1 cellular context compared by ENCODE assay signal in the genomic region with DNA sequence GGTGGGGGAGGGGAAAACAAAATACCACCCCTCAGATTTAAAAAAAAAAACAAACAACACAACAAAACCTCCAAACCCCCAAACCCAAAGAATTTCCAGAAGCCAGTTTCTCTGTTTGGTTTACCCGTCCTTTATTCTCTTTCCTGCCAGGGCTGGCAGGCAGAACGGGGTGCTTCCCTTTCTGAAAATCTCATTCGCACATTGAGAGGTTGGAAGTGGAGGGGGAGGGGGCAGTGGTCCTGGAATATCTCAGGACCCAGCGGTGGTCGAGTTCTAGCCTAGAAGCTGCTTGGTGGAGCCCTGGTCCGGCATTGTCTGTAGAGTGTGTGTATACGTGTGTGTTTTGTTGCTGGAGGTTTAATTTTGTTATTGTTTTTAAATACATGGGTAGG.
TF ChIP-seq lines count a peak whose summit lies in the region.

No MANE protein-coding gene starts in this region.

TF ChIP-seq in GM12878, 131 proteins besides CTCF, POLR2A, EP300 and RAD21 (continued from another document):
- TF ChIP-seq, protein P1, sequence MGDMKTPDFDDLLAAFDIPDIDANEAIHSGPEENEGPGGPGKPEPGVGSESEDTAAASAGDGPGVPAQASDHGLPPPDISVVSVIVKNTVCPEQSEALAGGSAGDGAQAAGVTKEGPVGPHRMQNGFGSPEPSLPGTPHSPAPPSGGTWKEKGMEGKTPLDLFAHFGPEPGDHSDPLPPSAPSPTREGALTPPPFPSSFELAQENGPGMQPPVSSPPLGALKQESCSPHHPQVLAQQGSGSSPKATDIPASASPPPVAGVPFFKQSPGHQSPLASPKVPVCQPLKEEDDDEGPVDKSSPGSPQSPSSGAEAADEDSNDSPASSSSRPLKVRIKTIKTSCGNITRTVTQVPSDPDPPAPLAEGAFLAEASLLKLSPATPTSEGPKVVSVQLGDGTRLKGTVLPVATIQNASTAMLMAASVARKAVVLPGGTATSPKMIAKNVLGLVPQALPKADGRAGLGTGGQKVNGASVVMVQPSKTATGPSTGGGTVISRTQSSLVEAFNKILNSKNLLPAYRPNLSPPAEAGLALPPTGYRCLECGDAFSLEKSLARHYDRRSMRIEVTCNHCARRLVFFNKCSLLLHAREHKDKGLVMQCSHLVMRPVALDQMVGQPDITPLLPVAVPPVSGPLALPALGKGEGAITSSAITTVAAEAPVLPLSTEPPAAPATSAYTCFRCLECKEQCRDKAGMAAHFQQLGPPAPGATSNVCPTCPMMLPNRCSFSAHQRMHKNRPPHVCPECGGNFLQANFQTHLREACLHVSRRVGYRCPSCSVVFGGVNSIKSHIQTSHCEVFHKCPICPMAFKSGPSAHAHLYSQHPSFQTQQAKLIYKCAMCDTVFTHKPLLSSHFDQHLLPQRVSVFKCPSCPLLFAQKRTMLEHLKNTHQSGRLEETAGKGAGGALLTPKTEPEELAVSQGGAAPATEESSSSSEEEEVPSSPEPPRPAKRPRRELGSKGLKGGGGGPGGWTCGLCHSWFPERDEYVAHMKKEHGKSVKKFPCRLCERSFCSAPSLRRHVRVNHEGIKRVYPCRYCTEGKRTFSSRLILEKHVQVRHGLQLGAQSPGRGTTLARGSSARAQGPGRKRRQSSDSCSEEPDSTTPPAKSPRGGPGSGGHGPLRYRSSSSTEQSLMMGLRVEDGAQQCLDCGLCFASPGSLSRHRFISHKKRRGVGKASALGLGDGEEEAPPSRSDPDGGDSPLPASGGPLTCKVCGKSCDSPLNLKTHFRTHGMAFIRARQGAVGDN (IDR thresholded peaks at IDR 0.05), result no peak
- TF ChIP-seq, protein P2, sequence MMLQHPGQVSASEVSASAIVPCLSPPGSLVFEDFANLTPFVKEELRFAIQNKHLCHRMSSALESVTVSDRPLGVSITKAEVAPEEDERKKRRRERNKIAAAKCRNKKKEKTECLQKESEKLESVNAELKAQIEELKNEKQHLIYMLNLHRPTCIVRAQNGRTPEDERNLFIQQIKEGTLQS (IDR thresholded peaks at IDR 0.05; ENCODE audit: borderline replicate concordance, extremely low read depth, low read depth, low read length), result no peak
- TF ChIP-seq FOXK2 (IDR thresholded peaks at IDR 0.05) (no peak), POU2F2 (IDR thresholded peaks at IDR 0.05; ENCODE audit: borderline replicate concordance, low read depth, low read length) (no peak), MYC (IDR thresholded peaks at IDR 0.05; ENCODE audit: insufficient read depth, insufficient read length, insufficient replicate concordance, low read length, severe bottlenecking) (no peak), STAT3 (IDR thresholded peaks at IDR 0.05; ENCODE audit: low read depth, low read length) (no peak), NFYA (IDR thresholded peaks at IDR 0.05; ENCODE audit: borderline replicate concordance, low read depth, low read length) (no peak), CHD4 (IDR thresholded peaks at IDR 0.05) (no peak), KAT2A (conservative IDR thresholded peaks at IDR 0.05; ENCODE audit: control insufficient read depth, low read depth, low read length) (no peak), IKZF1 (conservative IDR thresholded peaks at IDR 0.05) (no peak), ZNF217 (IDR thresholded peaks at IDR 0.05) (no peak), PAX8 (IDR thresholded peaks at IDR 0.05) (no peak), RBBP5 (conservative IDR thresholded peaks at IDR 0.05) (no peak), NFXL1 (IDR thresholded peaks at IDR 0.05; ENCODE audit: borderline replicate concordance) (no peak), SMARCA5 (IDR thresholded peaks at IDR 0.05) (no peak), BHLHE40 (IDR thresholded peaks at IDR 0.05; ENCODE audit: borderline replicate concordance in 1 of 2, low read depth in 2 of 2, low read length in 1 of 2) (no peak), NBN (IDR thresholded peaks at IDR 0.05) (no peak)
- TF ChIP-seq, protein P3, sequence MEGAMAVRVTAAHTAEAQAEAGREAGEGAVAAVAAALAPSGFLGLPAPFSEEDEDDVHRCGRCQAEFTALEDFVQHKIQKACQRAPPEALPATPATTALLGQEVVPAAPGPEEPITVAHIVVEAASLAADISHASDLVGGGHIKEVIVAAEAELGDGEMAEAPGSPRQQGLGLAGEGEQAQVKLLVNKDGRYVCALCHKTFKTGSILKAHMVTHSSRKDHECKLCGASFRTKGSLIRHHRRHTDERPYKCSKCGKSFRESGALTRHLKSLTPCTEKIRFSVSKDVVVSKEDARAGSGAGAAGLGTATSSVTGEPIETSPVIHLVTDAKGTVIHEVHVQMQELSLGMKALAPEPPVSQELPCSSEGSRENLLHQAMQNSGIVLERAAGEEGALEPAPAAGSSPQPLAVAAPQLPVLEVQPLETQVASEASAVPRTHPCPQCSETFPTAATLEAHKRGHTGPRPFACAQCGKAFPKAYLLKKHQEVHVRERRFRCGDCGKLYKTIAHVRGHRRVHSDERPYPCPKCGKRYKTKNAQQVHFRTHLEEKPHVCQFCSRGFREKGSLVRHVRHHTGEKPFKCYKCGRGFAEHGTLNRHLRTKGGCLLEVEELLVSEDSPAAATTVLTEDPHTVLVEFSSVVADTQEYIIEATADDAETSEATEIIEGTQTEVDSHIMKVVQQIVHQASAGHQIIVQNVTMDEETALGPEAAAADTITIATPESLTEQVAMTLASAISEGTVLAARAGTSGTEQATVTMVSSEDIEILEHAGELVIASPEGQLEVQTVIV (IDR thresholded peaks at IDR 0.05; ENCODE audit: borderline replicate concordance, partially characterized antibody), result no peak
- TF ChIP-seq, protein P4, sequence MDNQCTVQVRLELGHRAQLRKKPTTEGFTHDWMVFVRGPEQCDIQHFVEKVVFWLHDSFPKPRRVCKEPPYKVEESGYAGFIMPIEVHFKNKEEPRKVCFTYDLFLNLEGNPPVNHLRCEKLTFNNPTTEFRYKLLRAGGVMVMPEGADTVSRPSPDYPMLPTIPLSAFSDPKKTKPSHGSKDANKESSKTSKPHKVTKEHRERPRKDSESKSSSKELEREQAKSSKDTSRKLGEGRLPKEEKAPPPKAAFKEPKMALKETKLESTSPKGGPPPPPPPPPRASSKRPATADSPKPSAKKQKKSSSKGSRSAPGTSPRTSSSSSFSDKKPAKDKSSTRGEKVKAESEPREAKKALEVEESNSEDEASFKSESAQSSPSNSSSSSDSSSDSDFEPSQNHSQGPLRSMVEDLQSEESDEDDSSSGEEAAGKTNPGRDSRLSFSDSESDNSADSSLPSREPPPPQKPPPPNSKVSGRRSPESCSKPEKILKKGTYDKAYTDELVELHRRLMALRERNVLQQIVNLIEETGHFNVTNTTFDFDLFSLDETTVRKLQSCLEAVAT (IDR thresholded peaks at IDR 0.05), result 0 out of 2 replicates have a peak, but pooled peaks have one; percentile 61
- TF ChIP-seq, protein P5, sequence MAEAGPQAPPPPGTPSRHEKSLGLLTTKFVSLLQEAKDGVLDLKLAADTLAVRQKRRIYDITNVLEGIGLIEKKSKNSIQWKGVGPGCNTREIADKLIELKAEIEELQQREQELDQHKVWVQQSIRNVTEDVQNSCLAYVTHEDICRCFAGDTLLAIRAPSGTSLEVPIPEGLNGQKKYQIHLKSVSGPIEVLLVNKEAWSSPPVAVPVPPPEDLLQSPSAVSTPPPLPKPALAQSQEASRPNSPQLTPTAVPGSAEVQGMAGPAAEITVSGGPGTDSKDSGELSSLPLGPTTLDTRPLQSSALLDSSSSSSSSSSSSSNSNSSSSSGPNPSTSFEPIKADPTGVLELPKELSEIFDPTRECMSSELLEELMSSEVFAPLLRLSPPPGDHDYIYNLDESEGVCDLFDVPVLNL (IDR thresholded peaks at IDR 0.05; ENCODE audit: low read depth, low read length), result no peak
- TF ChIP-seq, protein P6, sequence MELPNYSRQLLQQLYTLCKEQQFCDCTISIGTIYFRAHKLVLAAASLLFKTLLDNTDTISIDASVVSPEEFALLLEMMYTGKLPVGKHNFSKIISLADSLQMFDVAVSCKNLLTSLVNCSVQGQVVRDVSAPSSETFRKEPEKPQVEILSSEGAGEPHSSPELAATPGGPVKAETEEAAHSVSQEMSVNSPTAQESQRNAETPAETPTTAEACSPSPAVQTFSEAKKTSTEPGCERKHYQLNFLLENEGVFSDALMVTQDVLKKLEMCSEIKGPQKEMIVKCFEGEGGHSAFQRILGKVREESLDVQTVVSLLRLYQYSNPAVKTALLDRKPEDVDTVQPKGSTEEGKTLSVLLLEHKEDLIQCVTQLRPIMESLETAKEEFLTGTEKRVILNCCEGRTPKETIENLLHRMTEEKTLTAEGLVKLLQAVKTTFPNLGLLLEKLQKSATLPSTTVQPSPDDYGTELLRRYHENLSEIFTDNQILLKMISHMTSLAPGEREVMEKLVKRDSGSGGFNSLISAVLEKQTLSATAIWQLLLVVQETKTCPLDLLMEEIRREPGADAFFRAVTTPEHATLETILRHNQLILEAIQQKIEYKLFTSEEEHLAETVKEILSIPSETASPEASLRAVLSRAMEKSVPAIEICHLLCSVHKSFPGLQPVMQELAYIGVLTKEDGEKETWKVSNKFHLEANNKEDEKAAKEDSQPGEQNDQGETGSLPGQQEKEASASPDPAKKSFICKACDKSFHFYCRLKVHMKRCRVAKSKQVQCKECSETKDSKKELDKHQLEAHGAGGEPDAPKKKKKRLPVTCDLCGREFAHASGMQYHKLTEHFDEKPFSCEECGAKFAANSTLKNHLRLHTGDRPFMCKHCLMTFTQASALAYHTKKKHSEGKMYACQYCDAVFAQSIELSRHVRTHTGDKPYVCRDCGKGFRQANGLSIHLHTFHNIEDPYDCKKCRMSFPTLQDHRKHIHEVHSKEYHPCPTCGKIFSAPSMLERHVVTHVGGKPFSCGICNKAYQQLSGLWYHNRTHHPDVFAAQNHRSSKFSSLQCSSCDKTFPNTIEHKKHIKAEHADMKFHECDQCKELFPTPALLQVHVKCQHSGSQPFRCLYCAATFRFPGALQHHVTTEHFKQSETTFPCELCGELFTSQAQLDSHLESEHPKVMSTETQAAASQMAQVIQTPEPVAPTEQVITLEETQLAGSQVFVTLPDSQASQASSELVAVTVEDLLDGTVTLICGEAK (IDR thresholded peaks at IDR 0.05; ENCODE audit: borderline replicate concordance), result peak; percentile 37; the same call in 1 of the 2 replicates
- TF ChIP-seq, protein P7, sequence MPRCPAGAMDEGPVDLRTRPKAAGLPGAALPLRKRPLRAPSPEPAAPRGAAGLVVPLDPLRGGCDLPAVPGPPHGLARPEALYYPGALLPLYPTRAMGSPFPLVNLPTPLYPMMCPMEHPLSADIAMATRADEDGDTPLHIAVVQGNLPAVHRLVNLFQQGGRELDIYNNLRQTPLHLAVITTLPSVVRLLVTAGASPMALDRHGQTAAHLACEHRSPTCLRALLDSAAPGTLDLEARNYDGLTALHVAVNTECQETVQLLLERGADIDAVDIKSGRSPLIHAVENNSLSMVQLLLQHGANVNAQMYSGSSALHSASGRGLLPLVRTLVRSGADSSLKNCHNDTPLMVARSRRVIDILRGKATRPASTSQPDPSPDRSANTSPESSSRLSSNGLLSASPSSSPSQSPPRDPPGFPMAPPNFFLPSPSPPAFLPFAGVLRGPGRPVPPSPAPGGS (IDR thresholded peaks at IDR 0.05; ENCODE audit: borderline replicate concordance, insufficient read depth, low read depth, low read length, poor library complexity, severe bottlenecking), result no peak
TF ChIP-seq in GM12878: peak in this region for 3.
